ENCODE assay signal across 11 cellular contexts in genomic region chr6:158011980-158012566, GRCh38. TPM values are rescaled to one million over a fixed set of nuclear protein-coding genes. Genes with fewer than 3 reads are reported as not detected.
A peak's percentile ranks its signal among the peaks of the same experiment; 100 is the strongest.
DNase-seq lines count a peak whose midpoint lies in the region; ATAC-seq, FAIRE-seq and TF ChIP-seq lines count a peak whose summit lies in the region.
"Had no signal": no experiment of that assay in that cellular context is flagged by ENCODE, and none has a peak within 500 bp of the region (broad histone marks: within the 10 kb centered on the region; RNA-seq: fewer than 3 reads in every experiment).

No MANE protein-coding gene starts in this region.

- 90 to 92% methylated on average over 7 of the region's 7 CpGs for WGBS in sigmoid colon, 2 donors

- TF ChIP-seq POLR2A in sigmoid colon (IDR thresholded peaks at IDR 0.05) = no peak

- no peak for FAIRE-seq in RCC 7860 (lab: Jason Lieb, UNC)

- H3K4me3 ChIP-seq in GM12865 (ENCODE audit: low read depth, low read length) (no peak overlapping the region), sigmoid colon (no peak overlapping the region)

- intact Hi-C loops in sigmoid colon (cut with DNase I) = no loop called here

- DNase-seq in GM12865 (ENCODE audit: low read depth) (peak; percentile 24), globus pallidus (ENCODE audit: low spot score) (peak; percentile 59), sigmoid colon (peak; percentile 39), RCC 7860 (ENCODE audit: low spot score) (no peak), KG1 (lab: John Stamatoyannopoulos, UW) (no peak)
- DNase-seq: naive B cell, NCI-H2171 treated with DMSO at 0.1 percent for 48 hours, SW 1271 had no signal

- H3K9me3 ChIP-seq in KOPT-K1 (ENCODE audit: insufficient read depth, low read length, poor library complexity, severe bottlenecking) (no peaks in the 10 kb centered on the region), sigmoid colon (no peaks in the 10 kb centered on the region)

- H3K4me1 ChIP-seq in sigmoid colon = peaks cover 0 to 31% (median 25%) of the 10 kb centered on the region in 4 donors

- H3K27me3 ChIP-seq in sigmoid colon = no peaks in the 10 kb centered on the region

- peak overlapping the region; percentile 6 for H3K27ac ChIP-seq in KOPT-K1 (ENCODE audit: low read depth, low read length, poor library complexity, severe bottlenecking)
- H3K27ac ChIP-seq in sigmoid colon = no peak overlapping the region

- no peak for ATAC-seq in GM19455 (IDR thresholded peaks at IDR 0.05; ENCODE audit: unreplicated experiment)
- ATAC-seq: activated T-helper 17 cell treated with anti-CD3 and anti-CD28 coated beads, Interleukin-2, amount 50 U/mL, for 72 hours had no signal

- TF ChIP-seq CTCF in GM12865 (IDR thresholded peaks at IDR 0.05; ENCODE audit: insufficient read depth, low read depth, low read length, missing control alignments) (no peak), sigmoid colon (IDR thresholded peaks at IDR 0.05) (no peak)

- no peaks in the 10 kb centered on the region for H3K36me3 ChIP-seq in KOPT-K1 (ENCODE audit: insufficient read depth, low read length)
- no peaks in the 10 kb centered on the region for H3K36me3 ChIP-seq in sigmoid colon

- TF ChIP-seq EP300 in sigmoid colon (IDR thresholded peaks at IDR 0.05) = no peak

RNA-seq across cellular contexts. Expression of gene SYNJ2, which starts 30.4 kb away (rescaled TPM):
- 10 to 100 TPM in 3 of 4 donors, 1 to 10 TPM in 1; 8.7 to 22.9 (median 12.3) TPM for total RNA-seq in sigmoid colon
- polyA plus RNA-seq in sigmoid colon = 10 to 100 TPM in 2 of 3 donors, 1 to 10 TPM in 1; 9.6 to 13.4 (median 12.9) TPM

Comparison
In these comparisons a context has a peak if more than half of its experiments do, and no peak if none do; other contexts are left out.
1. DNase-seq: peak in GM12865 (single experiment), globus pallidus (single experiment) and sigmoid colon (single experiment); none in RCC 7860 (single experiment) and KG1 (single experiment).